3 cellular contexts compared by ENCODE assay signal in the genomic region with DNA sequence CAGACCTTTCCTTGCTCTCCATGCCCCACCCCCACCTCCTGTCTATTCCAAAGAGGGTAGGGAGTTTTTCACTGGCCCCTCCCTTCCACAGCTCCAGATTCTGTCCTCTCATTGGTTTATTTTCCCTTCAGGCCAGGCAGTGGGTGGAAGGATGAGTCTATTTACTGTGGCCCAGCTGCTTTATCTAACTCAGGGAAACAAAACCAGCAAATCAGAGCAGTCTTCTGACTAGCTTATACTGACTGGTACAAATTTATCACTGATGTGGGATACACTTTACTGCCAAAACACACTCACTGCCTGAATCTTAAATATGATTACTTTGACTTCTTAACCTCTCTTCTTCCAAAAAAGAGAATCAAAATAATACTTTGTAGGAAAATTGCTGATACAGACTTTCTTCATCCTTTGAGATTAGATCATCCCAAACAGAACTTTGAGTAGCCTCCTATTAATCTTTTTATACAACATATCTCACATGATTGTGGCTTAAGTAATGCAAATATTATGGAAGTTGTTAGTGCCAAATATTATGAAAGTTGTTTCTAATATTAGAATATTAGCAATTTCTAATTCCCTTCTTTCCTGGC.
TF ChIP-seq lines count a peak whose summit lies in the region.

No MANE protein-coding gene starts in this region.

TF ChIP-seq in IMR-90, 13 proteins besides CTCF, POLR2A, EP300 and RAD21:
- TF ChIP-seq BHLHE40 (IDR thresholded peaks at IDR 0.05; ENCODE audit: low read depth, low read length) (no peak), CHD1 (IDR thresholded peaks at IDR 0.05; ENCODE audit: low read depth, low read length) (no peak), MAFK (IDR thresholded peaks at IDR 0.05; ENCODE audit: low read depth, low read length) (peak; percentile 82), FOS (IDR thresholded peaks at IDR 0.05; ENCODE audit: low read depth, low read length) (no peak), MXI1 (IDR thresholded peaks at IDR 0.05; ENCODE audit: borderline replicate concordance, low read depth, low read length) (no peak)
- TF ChIP-seq, protein P1, sequence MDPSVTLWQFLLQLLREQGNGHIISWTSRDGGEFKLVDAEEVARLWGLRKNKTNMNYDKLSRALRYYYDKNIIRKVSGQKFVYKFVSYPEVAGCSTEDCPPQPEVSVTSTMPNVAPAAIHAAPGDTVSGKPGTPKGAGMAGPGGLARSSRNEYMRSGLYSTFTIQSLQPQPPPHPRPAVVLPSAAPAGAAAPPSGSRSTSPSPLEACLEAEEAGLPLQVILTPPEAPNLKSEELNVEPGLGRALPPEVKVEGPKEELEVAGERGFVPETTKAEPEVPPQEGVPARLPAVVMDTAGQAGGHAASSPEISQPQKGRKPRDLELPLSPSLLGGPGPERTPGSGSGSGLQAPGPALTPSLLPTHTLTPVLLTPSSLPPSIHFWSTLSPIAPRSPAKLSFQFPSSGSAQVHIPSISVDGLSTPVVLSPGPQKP (IDR thresholded peaks at IDR 0.05; ENCODE audit: borderline replicate concordance, low read depth, low read length): no peak

TF ChIP-seq in K562, 482 proteins besides CTCF, POLR2A, EP300 and RAD21:
- no peak for TF ChIP-seq MTF1 (CRISPR knock-in tag; IDR thresholded peaks at IDR 0.05; ENCODE audit: borderline replicate concordance)
- TF ChIP-seq HNRNPH1 (optimal IDR thresholded peaks at IDR 0.05; ENCODE audit: low read depth, low read length): no peak
- TF ChIP-seq ZNF316 (IDR thresholded peaks at IDR 0.05): peak; percentile 40
- TF ChIP-seq FOXO4 (CRISPR knock-in tag; IDR thresholded peaks at IDR 0.05): no peak
- TF ChIP-seq, protein P2, sequence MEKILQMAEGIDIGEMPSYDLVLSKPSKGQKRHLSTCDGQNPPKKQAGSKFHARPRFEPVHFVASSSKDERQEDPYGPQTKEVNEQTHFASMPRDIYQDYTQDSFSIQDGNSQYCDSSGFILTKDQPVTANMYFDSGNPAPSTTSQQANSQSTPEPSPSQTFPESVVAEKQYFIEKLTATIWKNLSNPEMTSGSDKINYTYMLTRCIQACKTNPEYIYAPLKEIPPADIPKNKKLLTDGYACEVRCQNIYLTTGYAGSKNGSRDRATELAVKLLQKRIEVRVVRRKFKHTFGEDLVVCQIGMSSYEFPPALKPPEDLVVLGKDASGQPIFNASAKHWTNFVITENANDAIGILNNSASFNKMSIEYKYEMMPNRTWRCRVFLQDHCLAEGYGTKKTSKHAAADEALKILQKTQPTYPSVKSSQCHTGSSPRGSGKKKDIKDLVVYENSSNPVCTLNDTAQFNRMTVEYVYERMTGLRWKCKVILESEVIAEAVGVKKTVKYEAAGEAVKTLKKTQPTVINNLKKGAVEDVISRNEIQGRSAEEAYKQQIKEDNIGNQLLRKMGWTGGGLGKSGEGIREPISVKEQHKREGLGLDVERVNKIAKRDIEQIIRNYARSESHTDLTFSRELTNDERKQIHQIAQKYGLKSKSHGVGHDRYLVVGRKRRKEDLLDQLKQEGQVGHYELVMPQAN (IDR thresholded peaks at IDR 0.05; ENCODE audit: borderline replicate concordance): no peak
- no peak for TF ChIP-seq ZBTB1 (CRISPR knock-in tag; IDR thresholded peaks at IDR 0.05; ENCODE audit: borderline replicate concordance, low read depth)
- TF ChIP-seq, protein P3, sequence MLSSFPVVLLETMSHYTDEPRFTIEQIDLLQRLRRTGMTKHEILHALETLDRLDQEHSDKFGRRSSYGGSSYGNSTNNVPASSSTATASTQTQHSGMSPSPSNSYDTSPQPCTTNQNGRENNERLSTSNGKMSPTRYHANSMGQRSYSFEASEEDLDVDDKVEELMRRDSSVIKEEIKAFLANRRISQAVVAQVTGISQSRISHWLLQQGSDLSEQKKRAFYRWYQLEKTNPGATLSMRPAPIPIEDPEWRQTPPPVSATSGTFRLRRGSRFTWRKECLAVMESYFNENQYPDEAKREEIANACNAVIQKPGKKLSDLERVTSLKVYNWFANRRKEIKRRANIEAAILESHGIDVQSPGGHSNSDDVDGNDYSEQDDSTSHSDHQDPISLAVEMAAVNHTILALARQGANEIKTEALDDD (IDR thresholded peaks at IDR 0.05): no peak
- 0 out of 2 replicates have a peak, but pooled peaks have one; percentile 8 for TF ChIP-seq C11orf30 (IDR thresholded peaks at IDR 0.05; ENCODE audit: low read depth)
- TF ChIP-seq CC2D1A (IDR thresholded peaks at IDR 0.05): no peak

TF ChIP-seq in HepG2, 621 proteins besides CTCF, POLR2A, EP300 and RAD21:
- TF ChIP-seq CREB1 (IDR thresholded peaks at IDR 0.05): no peak
- no peak for TF ChIP-seq CREB1 (CRISPR knock-in tag; IDR thresholded peaks at IDR 0.05)
- peak in 1 of 2 experiments; percentile 64; a peak in 2 of 4 replicates for TF ChIP-seq MAFK (conservative IDR thresholded peaks at IDR 0.05 in 1 of 2, IDR thresholded peaks at IDR 0.05 in 1 of 2; ENCODE audit: low read length in 2 of 2)
- TF ChIP-seq PTBP1 (IDR thresholded peaks at IDR 0.05; ENCODE audit: low read depth, low read length, poor library complexity, severe bottlenecking): no peak
TF ChIP-seq in HepG2: peak in this region for 1.
